ENCODE assay signal across 19 cellular contexts in the genomic region with DNA sequence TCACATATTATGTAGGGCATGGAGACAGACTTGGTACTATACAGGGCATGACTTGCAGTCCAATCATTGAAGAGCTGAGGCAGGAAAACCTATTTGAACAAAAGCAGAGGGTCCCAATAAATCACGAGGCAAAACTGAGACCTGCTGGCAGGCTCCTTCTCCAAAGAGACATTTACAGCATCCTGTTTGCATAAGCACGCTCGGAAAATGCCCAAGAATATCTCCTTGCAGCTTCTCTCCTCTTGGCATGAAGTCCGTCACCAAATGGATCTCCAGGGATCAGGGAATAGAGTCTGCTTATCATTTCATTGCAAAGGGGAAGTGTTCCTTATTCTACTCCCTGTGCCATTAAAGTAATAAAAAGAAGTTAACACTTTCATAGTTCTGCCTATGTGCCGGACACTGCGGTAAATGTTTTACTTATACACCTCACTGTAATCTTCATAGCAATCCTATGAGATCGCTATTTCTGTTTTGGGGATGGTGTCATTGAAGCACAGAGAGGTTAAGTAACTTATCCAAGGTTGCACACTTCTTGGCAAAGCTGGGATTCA.
DNase-seq lines count a peak whose midpoint lies in the region; ATAC-seq and TF ChIP-seq lines count a peak whose summit lies in the region.
"Had no signal": no experiment of that assay in that cellular context is flagged by ENCODE, and none has a peak within 500 bp of the region (broad histone marks: within the 10 kb centered on the region; RNA-seq: fewer than 3 reads in every experiment).

No MANE protein-coding gene starts in this region.

- H3K4me3 ChIP-seq in HEK293 (ENCODE audit: low read depth, low read length) (no peak overlapping the region), sigmoid colon (no peak overlapping the region), MM.1S (ENCODE audit: low read length) (no peak overlapping the region)
- H3K4me3 ChIP-seq: SJSA1 had no signal

- H3K4me1 ChIP-seq in HEK293 (ENCODE audit: control insufficient read depth, insufficient read depth, low read length) = peaks cover 13% of the 10 kb centered on the region; the same call in 1 of the 2 replicates
- peaks cover 0 to 20% (median 16%) of the 10 kb centered on the region in 4 donors for H3K4me1 ChIP-seq in sigmoid colon
- no peaks in the 10 kb centered on the region for H3K4me1 ChIP-seq in MM.1S (ENCODE audit: low read length)
- H3K4me1 ChIP-seq: SJSA1 had no signal

- no peaks in the 10 kb centered on the region for H3K9me3 ChIP-seq in HEK293 (ENCODE audit: control insufficient read depth, insufficient read depth, low read depth, low read length)
- H3K9me3 ChIP-seq in sigmoid colon = no peaks in the 10 kb centered on the region
- no peaks in the 10 kb centered on the region for H3K9me3 ChIP-seq in MM.1S (replicated peaks; ENCODE audit: insufficient read depth, low read length)
- H3K9me3 ChIP-seq: esophagus squamous epithelium, SJSA1 had no signal

- no peaks in the 10 kb centered on the region for H3K36me3 Mint-ChIP-seq in activated CD4-positive, alpha-beta T cell treated with anti-CD3 and anti-CD28 coated beads for 36 hours (ENCODE audit: low read depth)
- H3K36me3 Mint-ChIP-seq: CD4-positive, CD25-positive, alpha-beta regulatory T cell had no signal

- H3K27ac Mint-ChIP-seq in activated CD4-positive, alpha-beta T cell treated with anti-CD3 and anti-CD28 coated beads for 36 hours = peak overlapping the region; percentile 34
- H3K27ac Mint-ChIP-seq: CD4-positive, CD25-positive, alpha-beta regulatory T cell; effector memory CD8-positive, alpha-beta T cell had no signal

- H3K4me2 ChIP-seq in MM.1S (ENCODE audit: low read depth, low read length) = no peak overlapping the region

- peaks cover 3% of the 10 kb centered on the region for H3K27me3 Mint-ChIP-seq in activated CD4-positive, alpha-beta T cell treated with anti-CD3 and anti-CD28 coated beads for 36 hours
- H3K27me3 Mint-ChIP-seq: CD4-positive, CD25-positive, alpha-beta regulatory T cell had no signal

- H3K36me3 ChIP-seq in HEK293 (ENCODE audit: control insufficient read depth in 2 of 2, insufficient read depth in 1 of 2, low read length in 2 of 2) (no peaks in the 10 kb centered on the region), sigmoid colon (no peaks in the 10 kb centered on the region), MM.1S (replicated peaks; ENCODE audit: insufficient read depth, low read length) (no peaks in the 10 kb centered on the region)
- H3K36me3 ChIP-seq: esophagus squamous epithelium, SJSA1 had no signal

- intact Hi-C loops in activated CD4-positive, alpha-beta T cell treated with anti-CD3 and anti-CD28 coated beads for 36 hours (cut with DNase I, micrococcal nuclease) = loop anchor here (5.0 to 10.0 kb wide), 5 partner anchors 68 to 1055 kb away; a partner anchor contains a TSS
- intact Hi-C loops in sigmoid colon (cut with DNase I) = no loop called here

- H3K4me1 Mint-ChIP-seq in activated CD4-positive, alpha-beta T cell treated with anti-CD3 and anti-CD28 coated beads for 36 hours = peaks cover 70% of the 10 kb centered on the region

- H3K9ac ChIP-seq in MM.1S (ENCODE audit: low read length) = no peak overlapping the region
- H3K9ac ChIP-seq: parathyroid adenoma had no signal

- no peaks in the 10 kb centered on the region for H3K9me3 Mint-ChIP-seq in activated CD4-positive, alpha-beta T cell treated with anti-CD3 and anti-CD28 coated beads for 36 hours (ENCODE audit: low read depth)
- H3K9me3 Mint-ChIP-seq: CD4-positive, CD25-positive, alpha-beta regulatory T cell; effector memory CD8-positive, alpha-beta T cell had no signal

- CTCF ChIA-PET in activated CD4-positive, alpha-beta T cell treated with anti-CD3 and anti-CD28 coated beads for 36 hours (lab: Charles Lee) = interaction anchor here (0.8 to 2.2 kb wide), 4 partner anchors 13 to 1971 kb away, joined by 3 to 6 read pairs (median 5); no protein-coding TSS in a partner anchor
- CTCF ChIA-PET in HEK293 (lab: Yijun Ruan, JAX) = interaction anchor here (0.6 to 1.5 kb wide), 3 partner anchors 8 to 12 kb away, joined by 3 read pairs; no protein-coding TSS in a partner anchor

- H3K9me2 ChIP-seq in MM.1S (replicated peaks; ENCODE audit: insufficient read depth, low read length) = no peaks in the 10 kb centered on the region

- H3K27ac ChIP-seq in HEK293 (ENCODE audit: extremely low read depth, low read depth, low read length) = no peak overlapping the region
- H3K27ac ChIP-seq in sigmoid colon = peak overlapping the region in 3 of 4 donors; percentile 2 to 39 (median 30)
- no peak overlapping the region for H3K27ac ChIP-seq in MM.1S (ENCODE audit: low read length)
- H3K27ac ChIP-seq: parathyroid adenoma, SJSA1 had no signal

- DNase-seq in activated CD4-positive, alpha-beta T cell treated with anti-CD3 and anti-CD28 coated beads for 36 hours = no peak
- DNase-seq in activated CD4-positive, alpha-beta T cell treated with anti-CD3 and anti-CD28 coated beads, Interleukin-2, amount 50 U/mL, for 48 hours = no peak
- DNase-seq in kidney tubule cell (ENCODE audit: low spot score) (peak; percentile 75), sigmoid colon (no peak), HPDE6-E6E7 (ENCODE audit: extremely low spot score) (no peak), MM.1S (no peak)
- DNase-seq: activated effector memory CD4-positive, alpha-beta T cell treated with anti-CD3 and anti-CD28 coated beads, Interleukin-2, amount 50 U/mL, for 16 hours; anterior cingulate cortex; CD4-positive, CD25-positive, alpha-beta regulatory T cell; DMS 273 treated with DMSO at 0.1 percent for 48 hours; effector memory CD8-positive, alpha-beta T cell; esophagus squamous epithelium; NCI-H774; PC-3; stimulated activated CD4-positive, alpha-beta T cell treated with anti-CD3 and anti-CD28 coated beads, Interleukin-4, amount 100 ng/mL, for 24 hours had no signal

- no peaks in the 10 kb centered on the region for H3F3A ChIP-seq in MM.1S (ENCODE audit: insufficient read depth, low read length)

- no peak for ATAC-seq in activated CD4-positive, alpha-beta T cell treated with anti-CD3 and anti-CD28 coated beads for 36 hours
- no peak for ATAC-seq in HG03571 (IDR thresholded peaks at IDR 0.05; ENCODE audit: unreplicated experiment)
- ATAC-seq: effector memory CD8-positive, alpha-beta T cell; PC-3 had no signal

- no peak overlapping the region for H2AFZ ChIP-seq in MM.1S (ENCODE audit: low read length)
- H2AFZ ChIP-seq: parathyroid adenoma had no signal

- no peaks in the 10 kb centered on the region for H4K20me1 ChIP-seq in MM.1S (ENCODE audit: insufficient read depth, low read length)

- H3K79me2 ChIP-seq in MM.1S (ENCODE audit: low read length) = no peaks in the 10 kb centered on the region
- H3K79me2 ChIP-seq: parathyroid adenoma had no signal

- TF ChIP-seq POLR2A in sigmoid colon (IDR thresholded peaks at IDR 0.05) = no peak

- H3K4me3 Mint-ChIP-seq in activated CD4-positive, alpha-beta T cell treated with anti-CD3 and anti-CD28 coated beads for 36 hours = no peak overlapping the region
- H3K4me3 Mint-ChIP-seq: CD4-positive, CD25-positive, alpha-beta regulatory T cell; effector memory CD8-positive, alpha-beta T cell had no signal

- POLR2A ChIA-PET in activated CD4-positive, alpha-beta T cell treated with anti-CD3 and anti-CD28 coated beads for 36 hours (lab: Charles Lee) = interaction anchor here (0.9 kb wide), 1 partner anchor 149 kb away, joined by 5 read pairs; no protein-coding TSS in a partner anchor
- POLR2A ChIA-PET in HEK293 (lab: Yijun Ruan, JAX) = interaction anchor here (0.5 kb wide), 1 partner anchor 11 kb away, joined by 8 read pairs; no protein-coding TSS in a partner anchor

- no peak for TF ChIP-seq CTCF in HEK293 (tag by site-specific recombination; IDR thresholded peaks at IDR 0.05)
- no peak for TF ChIP-seq CTCF in sigmoid colon (IDR thresholded peaks at IDR 0.05)
- TF ChIP-seq CTCF in MM.1S (IDR thresholded peaks at IDR 0.05; ENCODE audit: low read length) = no peak

- TF ChIP-seq EP300 in sigmoid colon (IDR thresholded peaks at IDR 0.05) = no peak

- no peaks in the 10 kb centered on the region for H3K27me3 ChIP-seq in sigmoid colon
- no peaks in the 10 kb centered on the region for H3K27me3 ChIP-seq in MM.1S (replicated peaks; ENCODE audit: insufficient read depth, low read length)
- H3K27me3 ChIP-seq: esophagus squamous epithelium, SJSA1 had no signal

- WGBS in sigmoid colon, 2 donors = 10 to 39% methylated on average over 7 of the region's 7 CpGs

TF ChIP-seq in HEK293, 187 proteins besides CTCF, POLR2A, EP300 and RAD21 (continues in another document):
- TF ChIP-seq, protein P1, sequence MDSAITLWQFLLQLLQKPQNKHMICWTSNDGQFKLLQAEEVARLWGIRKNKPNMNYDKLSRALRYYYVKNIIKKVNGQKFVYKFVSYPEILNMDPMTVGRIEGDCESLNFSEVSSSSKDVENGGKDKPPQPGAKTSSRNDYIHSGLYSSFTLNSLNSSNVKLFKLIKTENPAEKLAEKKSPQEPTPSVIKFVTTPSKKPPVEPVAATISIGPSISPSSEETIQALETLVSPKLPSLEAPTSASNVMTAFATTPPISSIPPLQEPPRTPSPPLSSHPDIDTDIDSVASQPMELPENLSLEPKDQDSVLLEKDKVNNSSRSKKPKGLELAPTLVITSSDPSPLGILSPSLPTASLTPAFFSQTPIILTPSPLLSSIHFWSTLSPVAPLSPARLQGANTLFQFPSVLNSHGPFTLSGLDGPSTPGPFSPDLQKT (IDR thresholded peaks at IDR 0.05; ENCODE audit: borderline replicate concordance, low read depth, low read length) = no peak
- TF ChIP-seq, protein P2, sequence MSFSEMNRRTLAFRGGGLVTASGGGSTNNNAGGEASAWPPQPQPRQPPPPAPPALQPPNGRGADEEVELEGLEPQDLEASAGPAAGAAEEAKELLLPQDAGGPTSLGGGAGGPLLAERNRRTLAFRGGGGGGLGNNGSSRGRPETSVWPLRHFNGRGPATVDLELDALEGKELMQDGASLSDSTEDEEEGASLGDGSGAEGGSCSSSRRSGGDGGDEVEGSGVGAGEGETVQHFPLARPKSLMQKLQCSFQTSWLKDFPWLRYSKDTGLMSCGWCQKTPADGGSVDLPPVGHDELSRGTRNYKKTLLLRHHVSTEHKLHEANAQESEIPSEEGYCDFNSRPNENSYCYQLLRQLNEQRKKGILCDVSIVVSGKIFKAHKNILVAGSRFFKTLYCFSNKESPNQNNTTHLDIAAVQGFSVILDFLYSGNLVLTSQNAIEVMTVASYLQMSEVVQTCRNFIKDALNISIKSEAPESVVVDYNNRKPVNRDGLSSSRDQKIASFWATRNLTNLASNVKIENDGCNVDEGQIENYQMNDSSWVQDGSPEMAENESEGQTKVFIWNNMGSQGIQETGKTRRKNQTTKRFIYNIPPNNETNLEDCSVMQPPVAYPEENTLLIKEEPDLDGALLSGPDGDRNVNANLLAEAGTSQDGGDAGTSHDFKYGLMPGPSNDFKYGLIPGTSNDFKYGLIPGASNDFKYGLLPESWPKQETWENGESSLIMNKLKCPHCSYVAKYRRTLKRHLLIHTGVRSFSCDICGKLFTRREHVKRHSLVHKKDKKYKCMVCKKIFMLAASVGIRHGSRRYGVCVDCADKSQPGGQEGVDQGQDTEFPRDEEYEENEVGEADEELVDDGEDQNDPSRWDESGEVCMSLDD (tag by site-specific recombination; IDR thresholded peaks at IDR 0.05) = no peak
- TF ChIP-seq ZNF248 (tag by site-specific recombination; IDR thresholded peaks at IDR 0.05) = no peak
- peak; percentile 77; the same call in 1 of the 2 replicates for TF ChIP-seq MZF1 (tag by site-specific recombination; IDR thresholded peaks at IDR 0.05; ENCODE audit: borderline replicate concordance)
- no peak for TF ChIP-seq ZNF707 (tag by site-specific recombination; IDR thresholded peaks at IDR 0.05)

Comparison
In these comparisons a context has a peak if more than half of its experiments do, and no peak if none do; other contexts are left out.
1. H3K27ac ChIP-seq: peak in sigmoid colon (3 of 4); none in HEK293 (single experiment) and MM.1S (single experiment).